18 cellular contexts compared by ENCODE assay signal in the genomic region with DNA sequence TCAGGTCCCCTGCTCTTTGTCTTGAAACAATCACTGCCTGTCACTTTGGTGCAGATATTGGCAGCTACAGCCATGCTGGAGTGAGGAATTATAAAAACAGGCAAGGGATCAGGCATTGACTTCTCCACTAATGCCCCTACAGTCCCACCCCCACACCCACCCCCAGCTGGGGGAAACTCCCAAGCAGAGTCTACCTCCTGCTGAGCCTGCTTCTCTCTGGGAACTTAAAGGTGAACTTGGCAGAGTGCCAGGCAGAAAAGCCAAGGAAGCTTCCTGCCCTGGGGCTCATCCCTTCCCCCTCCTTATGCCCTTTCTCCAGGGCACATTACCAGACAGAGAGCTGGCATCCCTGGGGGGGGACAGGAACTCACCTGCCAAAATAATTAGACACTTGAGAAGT. TPM values are rescaled to one million over a fixed set of nuclear protein-coding genes. Genes with fewer than 3 reads are reported as not detected.
DNase-seq lines count a peak whose midpoint lies in the region; ATAC-seq and TF ChIP-seq lines count a peak whose summit lies in the region.
"Had no signal": no experiment of that assay in that cellular context is flagged by ENCODE, and none has a peak within 500 bp of the region (broad histone marks: within the 10 kb centered on the region; RNA-seq: fewer than 3 reads in every experiment).

No MANE protein-coding gene starts in this region.

- H3K9me3 ChIP-seq in PC-3 (ENCODE audit: low read length) (no peaks in the 10 kb centered on the region), osteoblast (ENCODE audit: low read depth, low read length) (no peaks in the 10 kb centered on the region)
- H3K9me3 ChIP-seq: BLaER1 treated with 17β-estradiol and CSF1 and Interleukin-3, amounts not matched to agents 10 nM and 100 nM; gastroesophageal sphincter had no signal

- no peak for TF ChIP-seq CTCF in Calu3 (IDR thresholded peaks at IDR 0.05; ENCODE audit: unreplicated experiment)
- no peak for TF ChIP-seq CTCF in PC-3 (conservative IDR thresholded peaks at IDR 0.05; ENCODE audit: low read depth, low read length)
- no peak for TF ChIP-seq CTCF in osteoblast (IDR thresholded peaks at IDR 0.05; ENCODE audit: extremely low read depth, low read depth, low read length)

- ATAC-seq in PC-3 (no peak), GM18868 (IDR thresholded peaks at IDR 0.05; ENCODE audit: unreplicated experiment) (no peak)
- ATAC-seq: gastroesophageal sphincter, left cardiac atrium had no signal

- H3K36me3 ChIP-seq in PC-3 (ENCODE audit: low read depth, low read length) (no peaks in the 10 kb centered on the region), osteoblast (ENCODE audit: insufficient read depth, low read length) (no peaks in the 10 kb centered on the region)
- H3K36me3 ChIP-seq: BLaER1 treated with 17β-estradiol and CSF1 and Interleukin-3, amounts not matched to agents 10 nM and 100 nM; gastroesophageal sphincter had no signal

- H3K4me3 ChIP-seq in PC-3 (ENCODE audit: low read length) (no peak overlapping the region), osteoblast (ENCODE audit: insufficient read depth, low read length) (no peak overlapping the region)
- H3K4me3 ChIP-seq: BLaER1 treated with 17β-estradiol and CSF1 and Interleukin-3, amounts not matched to agents 10 nM and 100 nM; gastroesophageal sphincter; skin epidermis had no signal

- H3K27ac Mint-ChIP-seq in Calu3 (ENCODE audit: unreplicated experiment): peak overlapping the region; percentile 65
- H3K27ac Mint-ChIP-seq: activated CD4-positive, alpha-beta T cell treated with anti-CD3 and anti-CD28 coated beads, Interleukin-2, amount 10 ng/mL, durations not matched to agents 24 days and 14 days; nephron progenitor cell had no signal

- H3K27me3 ChIP-seq in PC-3 (ENCODE audit: low read length): no peaks in the 10 kb centered on the region
- H3K27me3 ChIP-seq in osteoblast (ENCODE audit: insufficient read depth, low read length): peaks cover 14% of the 10 kb centered on the region

- no peak overlapping the region for H3K27ac ChIP-seq in PC-3 (ENCODE audit: low read length)
- no peak overlapping the region for H3K27ac ChIP-seq in osteoblast (ENCODE audit: low read depth, low read length)
- H3K27ac ChIP-seq: BLaER1 treated with 17β-estradiol and CSF1 and Interleukin-3, amounts not matched to agents 10 nM and 100 nM; gastroesophageal sphincter; skin epidermis had no signal

- H3K27me3 Mint-ChIP-seq in Calu3 (ENCODE audit: unreplicated experiment): no peaks in the 10 kb centered on the region

- H3K36me3 Mint-ChIP-seq in Calu3 (ENCODE audit: insufficient read depth, unreplicated experiment): peaks cover 65% of the 10 kb centered on the region
- H3K36me3 Mint-ChIP-seq: IgD-negative memory B cell had no signal

- H3K9me3 Mint-ChIP-seq in Calu3 (ENCODE audit: low read depth, unreplicated experiment): no peaks in the 10 kb centered on the region
- H3K9me3 Mint-ChIP-seq: activated CD4-positive, alpha-beta T cell treated with anti-CD3 and anti-CD28 coated beads, Interleukin-2, amount 10 ng/mL, durations not matched to agents 24 days and 14 days; IgD-negative memory B cell; nephron progenitor cell had no signal

- H3K4me2 ChIP-seq in PC-3 (ENCODE audit: low read length) (peak overlapping the region; percentile 42; the same call in 1 of the 2 replicates), osteoblast (ENCODE audit: insufficient read depth, low read length) (no peak overlapping the region)
- H3K4me2 ChIP-seq: BLaER1 treated with 17β-estradiol and CSF1 and Interleukin-3, amounts not matched to agents 10 nM and 100 nM had no signal

- H3K79me2 ChIP-seq in PC-3 (ENCODE audit: low read length) (no peaks in the 10 kb centered on the region), osteoblast (ENCODE audit: insufficient read depth, low read length) (no peaks in the 10 kb centered on the region)

- H3K4me3 Mint-ChIP-seq in Calu3 (ENCODE audit: low read depth, unreplicated experiment): peak overlapping the region; percentile 36
- H3K4me3 Mint-ChIP-seq: activated CD4-positive, alpha-beta T cell treated with anti-CD3 and anti-CD28 coated beads, Interleukin-2, amount 10 ng/mL, durations not matched to agents 24 days and 14 days; IgD-negative memory B cell; nephron progenitor cell had no signal

- H3K4me1 ChIP-seq in PC-3 (ENCODE audit: insufficient read depth, low read length) (peaks cover 53% of the 10 kb centered on the region), osteoblast (ENCODE audit: insufficient read depth, low read length) (no peaks in the 10 kb centered on the region)

- peaks cover 75% of the 10 kb centered on the region for H3K4me1 Mint-ChIP-seq in Calu3 (ENCODE audit: low read depth, unreplicated experiment)

- H3K9ac ChIP-seq in PC-3 (ENCODE audit: low read length): no peak overlapping the region
- H3K9ac ChIP-seq: BLaER1 treated with 17β-estradiol and CSF1 and Interleukin-3, amounts not matched to agents 10 nM and 100 nM had no signal

- BruUV-seq in Calu3 (replicated peaks; lab: Mats Ljungman, UMichigan) (no TSS peak), PC-3 (replicated peaks; lab: Mats Ljungman, UMichigan) (no TSS peak)

- no peaks in the 10 kb centered on the region for H3K9me2 ChIP-seq in PC-3 (replicated peaks; ENCODE audit: low read length)

- DNase-seq in Calu3 (peak; percentile 65), LoVo (ENCODE audit: low spot score) (peak; percentile 37), PC-3 (peak; percentile 62), kidney tubule cell (ENCODE audit: low spot score) (peak; percentile 92), SIG-M5 treated with dmso at 0.1 percent for 504 hours (lab: John Stamatoyannopoulos, UW; ENCODE audit: unreplicated experiment) (no peak), medulla oblongata (ENCODE audit: extremely low spot score) (no peak), osteoblast (ENCODE audit: insufficient read length, low spot score, missing footprints) (no peak)
- DNase-seq: activated CD4-positive, alpha-beta T cell treated with anti-CD3 and anti-CD28 coated beads, Interleukin-2, amount 10 ng/mL, durations not matched to agents 24 days and 14 days; effector memory CD4-positive, alpha-beta T cell; left cardiac atrium; nephron progenitor cell; SW 1271 had no signal

- no peaks in the 10 kb centered on the region for H3F3A ChIP-seq in PC-3 (ENCODE audit: low read length, unreplicated experiment)

- H4K20me1 ChIP-seq in PC-3 (ENCODE audit: low read length) (no peaks in the 10 kb centered on the region), osteoblast (ENCODE audit: insufficient read depth, low read length) (no peaks in the 10 kb centered on the region)
- H4K20me1 ChIP-seq: BLaER1 treated with 17β-estradiol and CSF1 and Interleukin-3, amounts not matched to agents 10 nM and 100 nM had no signal

- POLR2A ChIA-PET in PC-3 (lab: Charles Lee; ENCODE audit: unreplicated experiment): no interaction called here

- intact Hi-C loops in Calu3 (cut with micrococcal nuclease; ENCODE audit: unreplicated experiment): no loop called here
- intact Hi-C loops in PC-3 (cut with micrococcal nuclease): no loop called here

- CTCF ChIA-PET in Calu3 (lab: Charles Lee): interaction anchor here (0.7 to 1.6 kb wide), 2 partner anchors 8 to 22 kb away, joined by 4 read pairs; no protein-coding TSS in a partner anchor
- CTCF ChIA-PET in PC-3 (lab: Charles Lee): no interaction called here

- H2AFZ ChIP-seq in PC-3 (ENCODE audit: low read length) (no peak overlapping the region), osteoblast (ENCODE audit: low read length) (no peak overlapping the region)

RNA-seq across cellular contexts. Expression of a gene that starts 6.7 kb away (rescaled TPM):
- total RNA-seq in Calu3 (2022): 63.9 and 78.8 TPM in 2 replicates
- total RNA-seq in PC-3 (2014; rRNA removed): 1.2 and 1.8 TPM in 2 replicates
- not detected in 2 replicates for total RNA-seq in osteoblast
- total RNA-seq: activated CD4-positive, alpha-beta T cell treated with anti-CD3 and anti-CD28 coated beads, Interleukin-2, amount 10 ng/mL, durations not matched to agents 24 days and 14 days; astrocyte had no signal

RNA-seq across cellular contexts. Expression of a gene that starts 60.0 kb away (rescaled TPM):
- total RNA-seq in Calu3 (2022) (12.9 and 15.3 TPM in 2 replicates), PC-3 (2014; rRNA removed) (23.0 and 25.6 TPM in 2 replicates), osteoblast (1.8 and 3.5 TPM in 2 replicates)

Comparison
In these comparisons a context has a peak if more than half of its experiments do, and no peak if none do; other contexts are left out.
1. DNase-seq: peak in Calu3 (single experiment), LoVo (single experiment), PC-3 (single experiment) and kidney tubule cell (single experiment); none in SIG-M5 treated with dmso at 0.1 percent for 504 hours (single experiment), medulla oblongata (single experiment) and osteoblast (single experiment).
2. RNA of a gene that starts 6.7 kb away (total RNA-seq): 63.9 to 78.8 TPM in Calu3; 1.2 to 1.8 TPM in PC-3 and not detected in osteoblast; every median in the first group is over 10 times any median in the second.